In genomic region chr14:61514006-61514830, GRCh38 we compare ENCODE assay signal across 15 cellular contexts.
DNase-seq lines count a peak whose midpoint lies in the region; ATAC-seq and TF ChIP-seq lines count a peak whose summit lies in the region.
"Had no signal": no experiment of that assay in that cellular context is flagged by ENCODE, and none has a peak within 500 bp of the region (broad histone marks: within the 10 kb centered on the region; RNA-seq: fewer than 3 reads in every experiment).

No MANE protein-coding gene starts in this region.

- no peak overlapping the region for H2AFZ ChIP-seq in PC-3 (ENCODE audit: low read length)
- H2AFZ ChIP-seq: hepatocyte had no signal

- intact Hi-C loops in Calu3 (cut with micrococcal nuclease; ENCODE audit: unreplicated experiment) (loop anchor here (1.0 kb wide), 1 partner anchor 11 kb away; no protein-coding TSS in a partner anchor), PC-3 (cut with micrococcal nuclease) (loop anchor here (5.0 kb wide), 1 partner anchor 37 kb away; no protein-coding TSS in a partner anchor)

- H3F3A ChIP-seq in PC-3 (ENCODE audit: low read length, unreplicated experiment): no peaks in the 10 kb centered on the region

- peaks cover 4% of the 10 kb centered on the region for H3K36me3 Mint-ChIP-seq in Calu3 (ENCODE audit: insufficient read depth, unreplicated experiment)
- H3K36me3 Mint-ChIP-seq in natural killer cell treated with Interleukin-12 subunit alpha and Interleukin-12 subunit beta and Interleukin-15 and Interleukin-18, amount 100 ng/mL, for 72 hours: peaks cover 5% of the 10 kb centered on the region

- CTCF ChIA-PET in Calu3 (lab: Charles Lee) (no interaction called here), PC-3 (lab: Charles Lee) (no interaction called here)

- ATAC-seq in PC-3: peak; percentile 4; the same call in 1 of the 2 replicates
- ATAC-seq in natural killer cell treated with Interleukin-12 subunit alpha and Interleukin-12 subunit beta and Interleukin-15 and Interleukin-18, amount 100 ng/mL, for 72 hours: no peak
- ATAC-seq in GM18505 (IDR thresholded peaks at IDR 0.05; ENCODE audit: unreplicated experiment): no peak
- ATAC-seq in HG03342 (IDR thresholded peaks at IDR 0.05; ENCODE audit: unreplicated experiment): no peak
- ATAC-seq: psoas muscle had no signal

- H3K4me1 ChIP-seq in PC-3 (ENCODE audit: insufficient read depth, low read length): peaks cover 70% of the 10 kb centered on the region

- no peaks in the 10 kb centered on the region for H3K9me3 Mint-ChIP-seq in Calu3 (ENCODE audit: low read depth, unreplicated experiment)
- peaks cover 5% of the 10 kb centered on the region for H3K9me3 Mint-ChIP-seq in natural killer cell treated with Interleukin-12 subunit alpha and Interleukin-12 subunit beta and Interleukin-15 and Interleukin-18, amount 100 ng/mL, for 72 hours
- H3K9me3 Mint-ChIP-seq: HFFc6 had no signal

- peak overlapping the region; percentile 9; the same call in 1 of the 2 replicates for H3K4me3 ChIP-seq in PC-3 (ENCODE audit: low read length)
- H3K4me3 ChIP-seq in choroid plexus epithelial cell (ENCODE audit: low read depth, low read length): no peak overlapping the region
- H3K4me3 ChIP-seq: hepatocyte, psoas muscle had no signal

- no peaks in the 10 kb centered on the region for H3K9me3 ChIP-seq in PC-3 (ENCODE audit: low read length)
- H3K9me3 ChIP-seq: psoas muscle had no signal

- TF ChIP-seq POLR2A in GM18505 (IDR thresholded peaks at IDR 0.05; ENCODE audit: borderline replicate concordance, extremely low read depth, insufficient read depth, insufficient read length): no peak

- H3K4me1 Mint-ChIP-seq in Calu3 (ENCODE audit: low read depth, unreplicated experiment): peaks cover 71% of the 10 kb centered on the region
- H3K4me1 Mint-ChIP-seq in natural killer cell treated with Interleukin-12 subunit alpha and Interleukin-12 subunit beta and Interleukin-15 and Interleukin-18, amount 100 ng/mL, for 72 hours (ENCODE audit: low read depth in 2 of 2): peaks cover 80 to 86% of the 10 kb centered on the region in 2 donors

- no peaks in the 10 kb centered on the region for H3K27me3 ChIP-seq in PC-3 (ENCODE audit: low read length)
- H3K27me3 ChIP-seq: hepatocyte had no signal

- H3K27ac ChIP-seq in PC-3 (ENCODE audit: low read length): peak overlapping the region; percentile 76
- H3K27ac ChIP-seq: hepatocyte, psoas muscle had no signal

- TF ChIP-seq CTCF in Calu3 (IDR thresholded peaks at IDR 0.05; ENCODE audit: unreplicated experiment) (no peak), PC-3 (conservative IDR thresholded peaks at IDR 0.05; ENCODE audit: low read depth, low read length) (no peak), choroid plexus epithelial cell (conservative IDR thresholded peaks at IDR 0.05; ENCODE audit: low read depth, low read length) (no peak)

- no peaks in the 10 kb centered on the region for H3K9me2 ChIP-seq in PC-3 (replicated peaks; ENCODE audit: low read length)

- peak overlapping the region; percentile 63 for H3K4me2 ChIP-seq in PC-3 (ENCODE audit: low read length)
- H3K4me2 ChIP-seq: hepatocyte had no signal

- H3K36me3 ChIP-seq in PC-3 (ENCODE audit: low read depth, low read length): no peaks in the 10 kb centered on the region

- no peak for DNase-seq in Calu3
- DNase-seq in PC-3: peak; percentile 78
- DNase-seq in choroid plexus epithelial cell (ENCODE audit: low read depth): peak; percentile 53
- no peak for DNase-seq in natural killer cell treated with Interleukin-12 subunit alpha and Interleukin-12 subunit beta and Interleukin-15 and Interleukin-18, amount 100 ng/mL, for 72 hours (ENCODE audit: low spot score)
- no peak for DNase-seq in RKO (ENCODE audit: low spot score)
- no peak for DNase-seq in AG08396 (ENCODE audit: low spot score)
- DNase-seq: DMS153; HFFc6; Karpas-422; psoas muscle; stimulated activated CD4-positive, alpha-beta T cell treated with anti-CD3 and anti-CD28 coated beads, Interleukin-4, amount 100 ng/mL, for 24 hours; substantia nigra had no signal

- POLR2A ChIA-PET in PC-3 (lab: Charles Lee; ENCODE audit: unreplicated experiment): interaction anchor here (0.6 kb wide), 2 partner anchors 14 to 296 kb away, joined by 3 to 9 read pairs; no protein-coding TSS in a partner anchor

- H3K4me3 Mint-ChIP-seq in Calu3 (ENCODE audit: low read depth, unreplicated experiment): no peak overlapping the region
- peak overlapping the region; percentile 61 for H3K4me3 Mint-ChIP-seq in natural killer cell treated with Interleukin-12 subunit alpha and Interleukin-12 subunit beta and Interleukin-15 and Interleukin-18, amount 100 ng/mL, for 72 hours
- H3K4me3 Mint-ChIP-seq: HFFc6 had no signal

- no peaks in the 10 kb centered on the region for H4K20me1 ChIP-seq in PC-3 (ENCODE audit: low read length)

- no peaks in the 10 kb centered on the region for H3K27me3 Mint-ChIP-seq in Calu3 (ENCODE audit: unreplicated experiment)
- H3K27me3 Mint-ChIP-seq in natural killer cell treated with Interleukin-12 subunit alpha and Interleukin-12 subunit beta and Interleukin-15 and Interleukin-18, amount 100 ng/mL, for 72 hours: no peaks in the 10 kb centered on the region

- no peaks in the 10 kb centered on the region for H3K79me2 ChIP-seq in PC-3 (ENCODE audit: low read length)
- H3K79me2 ChIP-seq: hepatocyte had no signal

- BruUV-seq in Calu3 (replicated peaks; lab: Mats Ljungman, UMichigan) (no TSS peak), PC-3 (replicated peaks; lab: Mats Ljungman, UMichigan) (no TSS peak)

- H3K27ac Mint-ChIP-seq in Calu3 (ENCODE audit: unreplicated experiment): peak overlapping the region; percentile 39
- H3K27ac Mint-ChIP-seq in natural killer cell treated with Interleukin-12 subunit alpha and Interleukin-12 subunit beta and Interleukin-15 and Interleukin-18, amount 100 ng/mL, for 72 hours: peak overlapping the region in 1 of 2 donors; percentile 100
- H3K27ac Mint-ChIP-seq: HFFc6 had no signal

- H3K9ac ChIP-seq in PC-3 (ENCODE audit: low read length): peak overlapping the region; percentile 28

Comparison
In these comparisons a context has a peak if more than half of its experiments do, and no peak if none do; other contexts are left out.
1. DNase-seq: peak in PC-3 (single experiment) and choroid plexus epithelial cell (single experiment); none in Calu3 (single experiment), natural killer cell treated with Interleukin-12 subunit alpha and Interleukin-12 subunit beta and Interleukin-15 and Interleukin-18, amount 100 ng/mL, for 72 hours (single experiment), RKO (single experiment) and AG08396 (single experiment).